In the genomic region with DNA sequence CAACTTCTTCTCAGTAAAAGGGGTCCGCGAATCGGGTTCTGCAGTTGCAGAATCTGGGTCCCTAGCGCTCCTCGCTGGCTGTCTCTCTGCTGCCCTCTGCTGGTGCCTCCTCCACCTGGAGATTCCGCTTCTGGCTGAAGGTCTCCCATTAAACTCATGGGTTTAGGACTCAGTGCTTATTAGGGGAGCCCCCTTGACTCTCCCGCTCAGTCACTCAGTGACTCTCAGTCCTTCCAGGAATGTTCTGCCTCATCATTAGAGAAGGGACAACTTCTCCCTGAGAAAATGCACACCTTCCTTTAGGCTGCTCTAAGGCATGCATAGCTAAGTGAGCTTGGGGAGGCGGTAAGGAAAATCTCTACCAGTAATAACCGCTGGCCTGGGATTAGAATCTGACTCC, we compare ENCODE assay signal across 8 cellular contexts. TPM values are rescaled to one million over a fixed set of nuclear protein-coding genes. Genes with fewer than 3 reads are reported as not detected.
DNase-seq lines count a peak whose midpoint lies in the region; ATAC-seq and TF ChIP-seq lines count a peak whose summit lies in the region.

No MANE protein-coding gene starts in this region.

- TF ChIP-seq CTCF in AG09319 (IDR thresholded peaks at IDR 0.05; ENCODE audit: low read depth, low read length) (peak; percentile 85), right lobe of liver (IDR thresholded peaks at IDR 0.05) (peak; percentile 54 to 92 (median 88))

- 40% methylated on average over 9 of the region's 9 CpGs for WGBS in right lobe of liver (ENCODE audit: insufficient coverage, low coverage, low lambda C conversion rate, missing lambda C conversion rate)

- no peak overlapping the region for H3K4me3 ChIP-seq in right lobe of liver

- ATAC-seq in GM18867 (IDR thresholded peaks at IDR 0.05; ENCODE audit: unreplicated experiment) (peak; percentile 60), right lobe of liver (peak; percentile 72 to 81 (median 76)), HG03108 (IDR thresholded peaks at IDR 0.05; ENCODE audit: unreplicated experiment) (no peak)
- ATAC-seq in central memory CD8-positive, alpha-beta T cell (replicated peaks; ENCODE audit: extremely low read depth, poor library complexity, severe bottlenecking), result no peak

- intact Hi-C loops in right lobe of liver (cut with DNase I), result loop anchor here in 1 of 2 donors (5.0 kb wide), 1 partner anchor 63 kb away; no protein-coding TSS in a partner anchor

- no peak overlapping the region for H3K27ac Mint-ChIP-seq in central memory CD8-positive, alpha-beta T cell (ENCODE audit: low read depth)

- no peaks in the 10 kb centered on the region for H3K4me1 Mint-ChIP-seq in central memory CD8-positive, alpha-beta T cell

- no peaks in the 10 kb centered on the region for H3K36me3 Mint-ChIP-seq in central memory CD8-positive, alpha-beta T cell (ENCODE audit: insufficient read depth)

- no peak for TF ChIP-seq POLR2A in right lobe of liver (IDR thresholded peaks at IDR 0.05)

- no peak overlapping the region for H3K27ac ChIP-seq in right lobe of liver

- H3K9me3 ChIP-seq in right lobe of liver, result no peaks in the 10 kb centered on the region

- H3K27me3 Mint-ChIP-seq in central memory CD8-positive, alpha-beta T cell, result peaks cover 47% of the 10 kb centered on the region

- no peaks in the 10 kb centered on the region for H3K27me3 ChIP-seq in right lobe of liver

- no peak overlapping the region for H3K4me3 Mint-ChIP-seq in central memory CD8-positive, alpha-beta T cell

- peaks cover 0 to 26% (median 10%) of the 10 kb centered on the region in 4 donors for H3K36me3 ChIP-seq in right lobe of liver

- DNase-seq in AG09319 (ENCODE audit: extremely low read depth, low read depth) (no peak), NCI-H146 treated with DMSO at 0.1 percent for 48 hours (lab: John Stamatoyannopoulos, UW; ENCODE audit: unreplicated experiment) (peak; percentile 54), right lobe of liver (peak; percentile 72 to 73 (median 73))
- peak; percentile 51 for DNase-seq in activated CD4-positive, alpha-beta T cell treated with anti-CD3 and anti-CD28 coated beads for 1 hour
- DNase-seq in central memory CD8-positive, alpha-beta T cell (ENCODE audit: low spot score in 2 of 2), result peak; percentile 39 to 60
- peak; percentile 38 to 72 (median 53) for DNase-seq in stimulated activated CD4-positive, alpha-beta T cell treated with anti-CD3 and anti-CD28 coated beads, TNF-alpha, amount 100 ng/mL, for 48 hours (ENCODE audit: low read depth in 3 of 3)

- peaks cover 0 to 12% (median 0%) of the 10 kb centered on the region in 4 donors for H3K4me1 ChIP-seq in right lobe of liver

- no peaks in the 10 kb centered on the region for H3K9me3 Mint-ChIP-seq in central memory CD8-positive, alpha-beta T cell

RNA-seq across cellular contexts. Expression of a gene that starts 7.1 kb away (rescaled TPM):
- total RNA-seq in right lobe of liver, result 100 to 1,000 TPM; 173 to 307 (median 202) TPM

RNA-seq across cellular contexts. Expression of a gene that starts 25.5 kb away (rescaled TPM):
- total RNA-seq in right lobe of liver, result under 1 TPM in 5 of 6 experiments, not detected in 1; 0.07 to 0.37 (median 0.09) TPM

RNA-seq across cellular contexts. Expression of a gene that starts 55.1 kb away (rescaled TPM):
- total RNA-seq in right lobe of liver, result under 1 TPM in 4 of 6 experiments, not detected in 2; 0.07 to 0.23 (median 0.16) TPM

Comparison
In these comparisons a context has a peak if more than half of its experiments do, and no peak if none do; other contexts are left out.
1. ATAC-seq: peak in GM18867 (single experiment) and right lobe of liver (4 of 4); none in central memory CD8-positive, alpha-beta T cell (single experiment) and HG03108 (single experiment).